ENCODE assay signal across 1 cellular context in genomic region chr12:132156145-132156709, GRCh38.
TF ChIP-seq lines count a peak whose summit lies in the region.

No MANE protein-coding gene starts in this region.

TF ChIP-seq in HepG2, 621 proteins besides CTCF, POLR2A, EP300 and RAD21:
- TF ChIP-seq RAD51 (IDR thresholded peaks at IDR 0.05; ENCODE audit: borderline replicate concordance) (0 out of 2 replicates have a peak, but pooled peaks have one; percentile 6), ZNF646 (CRISPR knock-in tag; IDR thresholded peaks at IDR 0.05) (peak; percentile 52; the same call in 1 of the 2 replicates), MLXIP (CRISPR knock-in tag; IDR thresholded peaks at IDR 0.05; ENCODE audit: borderline replicate concordance) (no peak)
